In genomic region chr1:86774305-86775304, GRCh38 we compare ENCODE assay signal across 8 cellular contexts.
DNase-seq lines count a peak whose midpoint lies in the region; ATAC-seq and TF ChIP-seq lines count a peak whose summit lies in the region.

No MANE protein-coding gene starts in this region.

- peaks cover 0 to 3% (median 2%) of the 10 kb centered on the region in 3 donors for H3K27me3 Mint-ChIP-seq in CD14-positive monocyte (ENCODE audit: low read depth in 3 of 3)
- no peaks in the 10 kb centered on the region for H3K27me3 Mint-ChIP-seq in activated CD8-positive, alpha-beta T cell treated with anti-CD3 and anti-CD28 coated beads for 36 hours

- TF ChIP-seq CTCF in CD14-positive monocyte (IDR thresholded peaks at IDR 0.05) (no peak), fibroblast of the aortic adventitia (IDR thresholded peaks at IDR 0.05; ENCODE audit: insufficient read depth, low read length) (no peak), tibial nerve (IDR thresholded peaks at IDR 0.05) (no peak)
- TF ChIP-seq CTCF in activated CD8-positive, alpha-beta T cell treated with anti-CD3 and anti-CD28 coated beads for 36 hours (IDR thresholded peaks at IDR 0.05): no peak

- H3K4me3 ChIP-seq in fibroblast of the aortic adventitia (ENCODE audit: low read depth, low read length): no peak overlapping the region
- no peak overlapping the region for H3K4me3 ChIP-seq in tibial nerve

- peaks cover 0 to 3% (median under 1%) of the 10 kb centered on the region in 7 donors for H3K9me3 Mint-ChIP-seq in CD14-positive monocyte
- H3K9me3 Mint-ChIP-seq in activated CD8-positive, alpha-beta T cell treated with anti-CD3 and anti-CD28 coated beads for 36 hours: no peaks in the 10 kb centered on the region

- peak; percentile 93 for DNase-seq in CD14-positive monocyte (ENCODE audit: low spot score)
- DNase-seq in NCI-H510A (lab: John Stamatoyannopoulos, UW): peak; percentile 96
- peak; percentile 84 for DNase-seq in activated CD8-positive, alpha-beta T cell treated with anti-CD3 and anti-CD28 coated beads for 36 hours
- DNase-seq in fibroblast of the aortic adventitia (ENCODE audit: low read depth): peak; percentile 90
- DNase-seq in occipital lobe (lab: John Stamatoyannopoulos, UW): peak; percentile 59
- DNase-seq in tibial nerve (ENCODE audit: low spot score in 2 of 2): peak; percentile 15 to 44

- TF ChIP-seq POLR2A in tibial nerve (IDR thresholded peaks at IDR 0.05): no peak

- H3K9me3 ChIP-seq in tibial nerve: no peaks in the 10 kb centered on the region

- peaks cover 54% of the 10 kb centered on the region for H3K4me1 Mint-ChIP-seq in CD14-positive monocyte
- peaks cover 25% of the 10 kb centered on the region for H3K4me1 Mint-ChIP-seq in activated CD8-positive, alpha-beta T cell treated with anti-CD3 and anti-CD28 coated beads for 36 hours (ENCODE audit: low read depth)

- H3K4me3 Mint-ChIP-seq in CD14-positive monocyte: peak overlapping the region; percentile 73 to 85
- H3K4me3 Mint-ChIP-seq in activated CD8-positive, alpha-beta T cell treated with anti-CD3 and anti-CD28 coated beads for 36 hours: peak overlapping the region; percentile 47

- 38 to 39% methylated on average over 11 of the region's 11 CpGs for WGBS in tibial nerve, 2 donors

- H3K4me1 ChIP-seq in tibial nerve: peaks cover 0 to 21% (median 2%) of the 10 kb centered on the region in 4 donors

- H3K36me3 ChIP-seq in tibial nerve: no peaks in the 10 kb centered on the region

- intact Hi-C loops in CD14-positive monocyte (cut with micrococcal nuclease): loop anchor here (2.0 to 10.0 kb wide), 4 partner anchors 14 to 640 kb away; partner anchors contain the start of genes HS2ST1 (in 1 of the 2), SELENOF (in 1 of the 2) and SH3GLB1 (in 1 of the 2)
- intact Hi-C loops in activated CD8-positive, alpha-beta T cell treated with anti-CD3 and anti-CD28 coated beads for 36 hours (cut with micrococcal nuclease): no loop called here

- peak; percentile 86 for ATAC-seq in GM19324 (IDR thresholded peaks at IDR 0.05; ENCODE audit: low FRiP score, unreplicated experiment)
- ATAC-seq in HG03378 (IDR thresholded peaks at IDR 0.05; ENCODE audit: unreplicated experiment): peak; percentile 96
- peak; percentile 100 for ATAC-seq in activated CD8-positive, alpha-beta T cell treated with anti-CD3 and anti-CD28 coated beads for 36 hours

- H3K27me3 ChIP-seq in tibial nerve: no peaks in the 10 kb centered on the region

- H3K27ac ChIP-seq in tibial nerve: peak overlapping the region in 2 of 4 donors; percentile 30 to 55

- POLR2A ChIA-PET in activated CD8-positive, alpha-beta T cell treated with anti-CD3 and anti-CD28 coated beads for 36 hours (lab: Charles Lee): no interaction called here

- TF ChIP-seq EP300 in tibial nerve (IDR thresholded peaks at IDR 0.05): peak in 1 of 2 donors; percentile 21

- H3K27ac Mint-ChIP-seq in CD14-positive monocyte: peak overlapping the region; percentile 99 to 100 (median 100)
- H3K27ac Mint-ChIP-seq in activated CD8-positive, alpha-beta T cell treated with anti-CD3 and anti-CD28 coated beads for 36 hours: peak overlapping the region; percentile 84

- CTCF ChIA-PET in activated CD8-positive, alpha-beta T cell treated with anti-CD3 and anti-CD28 coated beads for 36 hours (lab: Charles Lee): interaction anchor here (0.7 to 1.6 kb wide), 5 partner anchors 14 to 140 kb away, joined by 3 to 8 read pairs (median 4); partner anchors contain the start of genes HS2ST1 and SH3GLB1

- H3K36me3 Mint-ChIP-seq in CD14-positive monocyte: peaks cover 0 to 3% of the 10 kb centered on the region in 2 donors
- no peaks in the 10 kb centered on the region for H3K36me3 Mint-ChIP-seq in activated CD8-positive, alpha-beta T cell treated with anti-CD3 and anti-CD28 coated beads for 36 hours (ENCODE audit: low read depth)

Comparison
In these comparisons a context has a peak if more than half of its experiments do, and no peak if none do; other contexts are left out.
1. DNase-seq: peak in every context shown above with its lines; median percentile 96 in NCI-H510A; 93 in CD14-positive monocyte; 90 in fibroblast of the aortic adventitia; 84 in activated CD8-positive, alpha-beta T cell treated with anti-CD3 and anti-CD28 coated beads for 36 hours; 59 in occipital lobe; 30 in tibial nerve.